In genomic region chr2:235492850-235493344, GRCh38 we compare ENCODE assay signal across 8 cellular contexts. TPM values are rescaled to one million over a fixed set of nuclear protein-coding genes. Genes with fewer than 3 reads are reported as not detected.
DNase-seq lines count a peak whose midpoint lies in the region; ATAC-seq and TF ChIP-seq lines count a peak whose summit lies in the region.

No MANE protein-coding gene starts in this region.

- no peaks in the 10 kb centered on the region for H3K9me2 ChIP-seq in hepatocyte (replicated peaks; ENCODE audit: insufficient read depth)

- peaks cover 48% of the 10 kb centered on the region for H3K27me3 Mint-ChIP-seq in activated T-helper 17 cell treated with anti-CD3 and anti-CD28 coated beads, Interleukin-2, amount 50 U/mL, for 72 hours

- H4K20me1 ChIP-seq in hepatocyte (ENCODE audit: insufficient read depth, poor library complexity, severe bottlenecking) = peaks cover 29% of the 10 kb centered on the region

- DNase-seq in EL = peak; percentile 13
- no peak for DNase-seq in hepatocyte (ENCODE audit: low spot score)
- no peak for DNase-seq in gastrocnemius medialis
- DNase-seq in MV-4-11 (lab: John Stamatoyannopoulos, UW) = no peak
- no peak for DNase-seq in NCI-H146 treated with DMSO at 0.1 percent for 48 hours (lab: John Stamatoyannopoulos, UW; ENCODE audit: unreplicated experiment)

- 16% methylated on average over 27 of the region's 27 CpGs for WGBS in hepatocyte (ENCODE audit: low lambda C conversion rate, missing lambda C conversion rate)

- H3K4me1 ChIP-seq in hepatocyte (ENCODE audit: insufficient read depth) (peaks cover 21% of the 10 kb centered on the region), gastrocnemius medialis (peaks cover 11 to 30% of the 10 kb centered on the region in 2 donors)

- no peak overlapping the region for H3K27ac ChIP-seq in hepatocyte
- H3K27ac ChIP-seq in gastrocnemius medialis = peak overlapping the region; percentile 66 to 86 (median 76)

- no peaks in the 10 kb centered on the region for H3K27me3 ChIP-seq in hepatocyte
- no peaks in the 10 kb centered on the region for H3K27me3 ChIP-seq in gastrocnemius medialis

- peaks cover 7% of the 10 kb centered on the region for H3K36me3 Mint-ChIP-seq in activated T-helper 17 cell treated with anti-CD3 and anti-CD28 coated beads, Interleukin-2, amount 50 U/mL, for 72 hours (ENCODE audit: low read depth)

- ATAC-seq in activated T-helper 17 cell treated with anti-CD3 and anti-CD28 coated beads, Interleukin-2, amount 50 U/mL, for 72 hours (replicated peaks) = no peak
- ATAC-seq in gastrocnemius medialis (no peak), GM21423 (IDR thresholded peaks at IDR 0.05; ENCODE audit: unreplicated experiment) (no peak), GM19397 (IDR thresholded peaks at IDR 0.05; ENCODE audit: unreplicated experiment) (no peak)

- H2AFZ ChIP-seq in hepatocyte = peak overlapping the region; percentile 95

- H3K79me2 ChIP-seq in hepatocyte = peaks cover 33% of the 10 kb centered on the region

- no peaks in the 10 kb centered on the region for H3K36me3 ChIP-seq in hepatocyte (replicated peaks; ENCODE audit: insufficient read depth, low read depth)
- no peaks in the 10 kb centered on the region for H3K36me3 ChIP-seq in gastrocnemius medialis

- H3K9me3 Mint-ChIP-seq in activated T-helper 17 cell treated with anti-CD3 and anti-CD28 coated beads, Interleukin-2, amount 50 U/mL, for 72 hours = no peaks in the 10 kb centered on the region

- H3K4me2 ChIP-seq in hepatocyte = peak overlapping the region; percentile 96

- intact Hi-C loops in gastrocnemius medialis (cut with DNase I; ENCODE audit: low total_unique reads) = loop anchor here (5.0 kb wide), 3 partner anchors 84 to 174 kb away; no protein-coding TSS in a partner anchor

- H3K4me3 ChIP-seq in hepatocyte = peak overlapping the region; percentile 48
- peak overlapping the region; percentile 56 to 76 (median 69) for H3K4me3 ChIP-seq in gastrocnemius medialis

- peak overlapping the region; percentile 75 for H3K4me3 Mint-ChIP-seq in activated T-helper 17 cell treated with anti-CD3 and anti-CD28 coated beads, Interleukin-2, amount 50 U/mL, for 72 hours

- no peak for TF ChIP-seq POLR2A in gastrocnemius medialis (IDR thresholded peaks at IDR 0.05)

- H3K27ac Mint-ChIP-seq in activated T-helper 17 cell treated with anti-CD3 and anti-CD28 coated beads, Interleukin-2, amount 50 U/mL, for 72 hours = no peak overlapping the region

- H3K4me1 Mint-ChIP-seq in activated T-helper 17 cell treated with anti-CD3 and anti-CD28 coated beads, Interleukin-2, amount 50 U/mL, for 72 hours = peaks cover 5% of the 10 kb centered on the region

- no peak for TF ChIP-seq CTCF in hepatocyte (IDR thresholded peaks at IDR 0.05; ENCODE audit: poor library complexity)
- no peak for TF ChIP-seq CTCF in gastrocnemius medialis (IDR thresholded peaks at IDR 0.05 in 4 of 5, conservative IDR thresholded peaks at IDR 0.05 in 1 of 5)

- no peaks in the 10 kb centered on the region for H3K9me3 ChIP-seq in hepatocyte (ENCODE audit: low read depth)
- no peaks in the 10 kb centered on the region for H3K9me3 ChIP-seq in gastrocnemius medialis

- in situ Hi-C loops in gastrocnemius medialis (cut with MboI; ENCODE audit: low sequenced_read_pairs in 4 of 4) = no loop called here

RNA-seq across cellular contexts. Expression of gene AGAP1, which starts 0.9 kb away (rescaled TPM):
- 1 to 10 TPM; 2.2 to 5.3 TPM for total RNA-seq in activated T-helper 17 cell treated with anti-CD3 and anti-CD28 coated beads, Interleukin-2, amount 50 U/mL, for 72 hours
- total RNA-seq in hepatocyte (19.2 and 20.0 TPM in 2 replicates), gastrocnemius medialis (10 to 100 TPM in 3 of 4 donors, 1 to 10 TPM in 1; 8.5 to 26.8 (median 14.4) TPM)
- polyA plus RNA-seq in hepatocyte = 7.9 and 12.1 TPM in 2 replicates
